ENCODE assay signal across 15 cellular contexts in genomic region chr4:72951147-72951546, GRCh38.
DNase-seq lines count a peak whose midpoint lies in the region; ATAC-seq, FAIRE-seq and TF ChIP-seq lines count a peak whose summit lies in the region.
"Had no signal": no experiment of that assay in that cellular context is flagged by ENCODE, and none has a peak within 500 bp of the region (broad histone marks: within the 10 kb centered on the region; RNA-seq: fewer than 3 reads in every experiment).

No MANE protein-coding gene starts in this region.

- no peaks in the 10 kb centered on the region for H3K4me1 Mint-ChIP-seq in nephron
- H3K4me1 Mint-ChIP-seq: brain had no signal

- H4K20me1 ChIP-seq in H1 (replicated peaks in 1 of 2; ENCODE audit: control insufficient read depth in 1 of 2, insufficient read depth in 2 of 2, low read length in 2 of 2): no peaks in the 10 kb centered on the region

- H3K79me2 ChIP-seq in H1 (ENCODE audit: control insufficient read depth in 1 of 2, insufficient read depth in 2 of 2, low read length in 2 of 2): no peaks in the 10 kb centered on the region

- H3K18ac ChIP-seq in H1 (ENCODE audit: extremely low read depth, low read length): no peak overlapping the region

- TF ChIP-seq POLR2A in H1 (IDR thresholded peaks at IDR 0.05; ENCODE audit: control extremely low read depth in 1 of 2, low read depth in 2 of 2, low read length in 2 of 2): no peak

- H3K27ac Mint-ChIP-seq in nephron: no peak overlapping the region
- H3K27ac Mint-ChIP-seq: brain had no signal

- H3K4me2 ChIP-seq in H1 (ENCODE audit: insufficient read depth in 1 of 2, low read depth in 2 of 2, low read length in 2 of 2): no peak overlapping the region

- TF ChIP-seq EP300 in H1 (IDR thresholded peaks at IDR 0.05; ENCODE audit: borderline replicate concordance in 1 of 2, low read depth in 2 of 2, low read length in 2 of 2): no peak

- H3K27ac ChIP-seq in H1 (ENCODE audit: low read depth, low read length): no peak overlapping the region
- H3K27ac ChIP-seq: dorsolateral prefrontal cortex had no signal

- POLR2A ChIA-PET in H1 (lab: Charles Lee; ENCODE audit: partially characterized antibody): no interaction called here

- no peaks in the 10 kb centered on the region for H3K36me3 ChIP-seq in H1 (ENCODE audit: control insufficient read depth in 2 of 4, insufficient read depth in 4 of 4, low read length in 3 of 4)
- H3K36me3 ChIP-seq: BE2C had no signal

- no peak overlapping the region for H3K56ac ChIP-seq in H1 (replicated peaks; ENCODE audit: insufficient read length, low read depth, low read length)

- no peaks in the 10 kb centered on the region; the same call in 1 of the 2 replicates for H3K23me2 ChIP-seq in H1 (ENCODE audit: low read depth, low read length)

- no peak overlapping the region for H4K91ac ChIP-seq in H1 (replicated peaks; ENCODE audit: insufficient read length, low read length)

- H3K14ac ChIP-seq in H1 (ENCODE audit: insufficient read length): no peak overlapping the region

- no peaks in the 10 kb centered on the region for H3K9me3 Mint-ChIP-seq in nephron

- H3K23ac ChIP-seq in H1 (ENCODE audit: insufficient read length): no peak overlapping the region

- H3K27me3 ChIP-seq in H1 (replicated peaks in 1 of 4; ENCODE audit: control insufficient read depth in 3 of 4, extremely low read depth in 1 of 4, insufficient read depth in 3 of 4, low read length in 3 of 4): no peaks in the 10 kb centered on the region
- H3K27me3 ChIP-seq: BE2C had no signal

- DNase-seq in AG10803 (ENCODE audit: low read depth) (no peak), NCI-H226 (peak; percentile 9), H1 (ENCODE audit: low read depth in 1 of 2, low spot score in 2 of 2) (no peak), T-helper 2 cell (no peak)
- DNase-seq: activated naive CD4-positive, alpha-beta T cell treated with Interleukin-2 at 50 U/mL for 16 hours; BE2C; dorsolateral prefrontal cortex; NCI-H774; stimulated activated CD4-positive, alpha-beta T cell treated with anti-CD3 and anti-CD28 coated beads, Interleukin-2, amount 100 ng/mL, for 48 hours had no signal

- no peaks in the 10 kb centered on the region for H3K27me3 Mint-ChIP-seq in nephron (ENCODE audit: low read depth)
- H3K27me3 Mint-ChIP-seq: brain had no signal

- H3K79me1 ChIP-seq in H1 (ENCODE audit: low read depth, low read length): no peaks in the 10 kb centered on the region

- H2BK120ac ChIP-seq in H1 (replicated peaks; ENCODE audit: low read depth, low read length): no peak overlapping the region

- H2BK20ac ChIP-seq in H1 (ENCODE audit: low read length): no peak overlapping the region

- WGBS in H1 (ENCODE audit: extremely low coverage in 1 of 2, insufficient coverage in 1 of 2, insufficient read length in 1 of 2, insufficient replicate concordance in 2 of 2, low coverage in 1 of 2, low lambda C conversion rate in 2 of 2, missing lambda C conversion rate in 1 of 2), 2 experiments: 83% methylated on average over 1 of the region's 1 CpG; no CpG with 5 or more reads in 1 of the 2 experiments

- ATAC-seq in HG03354 (IDR thresholded peaks at IDR 0.05; ENCODE audit: poor library complexity, severe bottlenecking, unreplicated experiment) (no peak), GM18861 (IDR thresholded peaks at IDR 0.05; ENCODE audit: unreplicated experiment) (no peak)
- ATAC-seq: left lobe of liver had no signal

- H2BK12ac ChIP-seq in H1 (ENCODE audit: low read depth, low read length): no peak overlapping the region

- no peak overlapping the region for H3K4me3 Mint-ChIP-seq in nephron
- H3K4me3 Mint-ChIP-seq: brain had no signal

- no peak overlapping the region for H2AK5ac ChIP-seq in H1 (ENCODE audit: low read depth, low read length)

- no peak overlapping the region for H2AFZ ChIP-seq in H1 (ENCODE audit: low read length)

- TF ChIP-seq CTCF in AG10803 (conservative IDR thresholded peaks at IDR 0.05; ENCODE audit: low read length): peak; percentile 38
- peak in 2 of 3 experiments; percentile 7 to 37; a peak in 2 of 4 replicates for TF ChIP-seq CTCF in H1 (IDR thresholded peaks at IDR 0.05; ENCODE audit: control extremely low read depth in 1 of 3, insufficient read depth in 1 of 3, low read depth in 1 of 3, low read length in 3 of 3)
- peak in 2 of 3 experiments; percentile 8 to 12 for TF ChIP-seq CTCF in nephron (IDR thresholded peaks at IDR 0.05; ENCODE audit: unreplicated experiment in 3 of 3)

- no peaks in the 10 kb centered on the region for H3K36me3 Mint-ChIP-seq in nephron (ENCODE audit: low read depth)
- H3K36me3 Mint-ChIP-seq: brain had no signal

- H4K5ac ChIP-seq in H1 (ENCODE audit: insufficient read length, low read depth, low read length): no peak overlapping the region

- H3K9me3 ChIP-seq in H1 (ENCODE audit: insufficient read depth in 2 of 2, low read depth in 1 of 2, low read length in 1 of 2): no peaks in the 10 kb centered on the region
- H3K9me3 ChIP-seq: BE2C had no signal

- no peak overlapping the region for H2BK5ac ChIP-seq in H1 (ENCODE audit: low read depth, low read length)

- H4K8ac ChIP-seq in H1 (ENCODE audit: extremely low read depth, insufficient read depth, low read length): no peak overlapping the region

- no peak overlapping the region for H2BK15ac ChIP-seq in H1 (ENCODE audit: low read length)

- FAIRE-seq in H1 (lab: Jason Lieb, UNC): no peak
- FAIRE-seq: TTC549 had no signal

- H3K4ac ChIP-seq in H1 (replicated peaks; ENCODE audit: insufficient read length, low read depth, low read length): no peak overlapping the region

- no peaks in the 10 kb centered on the region for H3K4me1 ChIP-seq in H1 (replicated peaks in 1 of 4; ENCODE audit: control insufficient read depth in 3 of 4, insufficient read depth in 4 of 4, low read length in 3 of 4)
- H3K4me1 ChIP-seq: BE2C had no signal

- no peak overlapping the region for H3K9ac ChIP-seq in H1 (replicated peaks in 1 of 4; ENCODE audit: extremely low read depth in 1 of 4, low read depth in 3 of 4, low read length in 3 of 4)

- no peak for TF ChIP-seq RAD21 in H1 (IDR thresholded peaks at IDR 0.05 in 1 of 2, conservative IDR thresholded peaks at IDR 0.05 in 1 of 2; ENCODE audit: low read depth in 2 of 2, low read length in 2 of 2)

- H3K4me3 ChIP-seq in AG10803 (ENCODE audit: low read length): no peak overlapping the region
- H3K4me3 ChIP-seq in H1 (ENCODE audit: extremely low read depth in 1 of 4, insufficient read depth in 2 of 4, low read depth in 3 of 4, low read length in 4 of 4): no peak overlapping the region
- H3K4me3 ChIP-seq: dorsolateral prefrontal cortex had no signal

- CTCF ChIA-PET in H1 (lab: Charles Lee; ENCODE audit: partially characterized antibody): interaction anchor here (0.6 to 1.6 kb wide), 8 partner anchors 8 to 623 kb away, joined by 3 to 9 read pairs (median 4); no protein-coding TSS in a partner anchor

TF ChIP-seq in H1, 55 proteins besides CTCF, POLR2A, EP300 and RAD21:
- TF ChIP-seq SAP30 (IDR thresholded peaks at IDR 0.05; ENCODE audit: insufficient read depth, insufficient replicate concordance, low read length) (no peak), SIX5 (IDR thresholded peaks at IDR 0.05; ENCODE audit: low read depth, low read length) (no peak), JUND (IDR thresholded peaks at IDR 0.05; ENCODE audit: low read length) (no peak), BRCA1 (IDR thresholded peaks at IDR 0.05; ENCODE audit: low read depth, low read length) (no peak), KDM5A (IDR thresholded peaks at IDR 0.05; ENCODE audit: low read length) (no peak), ASH2L (IDR thresholded peaks at IDR 0.05; ENCODE audit: low read length) (no peak), SP4 (IDR thresholded peaks at IDR 0.05; ENCODE audit: low read length) (no peak), ATF3 (IDR thresholded peaks at IDR 0.05; ENCODE audit: insufficient read depth, low read depth, low read length) (no peak), ZNF274 (IDR thresholded peaks at IDR 0.05; ENCODE audit: borderline replicate concordance, extremely low read depth, low read length) (no peak), SRF (IDR thresholded peaks at IDR 0.05; ENCODE audit: low read depth, low read length) (no peak)
